ENCODE assay signal across 12 cellular contexts in the genomic region with DNA sequence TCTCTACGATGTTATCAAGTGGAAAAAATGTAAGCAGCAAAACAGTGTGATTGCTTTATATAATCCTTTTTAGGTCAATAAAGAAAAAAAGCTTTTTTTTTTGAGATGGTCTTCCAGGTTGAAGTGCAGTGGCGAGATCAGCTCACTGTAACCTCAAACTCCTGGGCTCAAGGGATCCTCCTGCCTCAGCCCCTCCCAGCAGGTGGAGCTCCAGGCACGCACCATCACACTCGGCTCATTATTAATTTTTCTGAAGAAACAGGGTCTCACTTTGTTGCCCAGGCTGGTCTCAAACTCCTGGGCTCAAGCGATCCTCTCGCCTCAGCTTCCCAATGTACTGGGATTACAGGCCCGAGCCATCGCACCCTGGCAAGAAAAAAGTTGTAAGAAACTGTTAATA. TPM values are rescaled to one million over a fixed set of nuclear protein-coding genes. Genes with fewer than 3 reads are reported as not detected.
DNase-seq lines count a peak whose midpoint lies in the region; ATAC-seq and TF ChIP-seq lines count a peak whose summit lies in the region.
"Had no signal": no experiment of that assay in that cellular context is flagged by ENCODE, and none has a peak within 500 bp of the region (broad histone marks: within the 10 kb centered on the region; RNA-seq: fewer than 3 reads in every experiment).

No MANE protein-coding gene starts in this region.

- peaks cover 0 to 4% of the 10 kb centered on the region in 2 donors for H3K4me1 ChIP-seq in right atrium auricular region
- H3K4me1 ChIP-seq: colonic mucosa had no signal

- H3K36me3 ChIP-seq in right atrium auricular region: peaks cover 59% of the 10 kb centered on the region

- in situ Hi-C loops in SK-MEL-5 (cut with HindIII; ENCODE audit: low pct_unique_long_range_greater_than_20kb, low sequenced_read_pairs): no loop called here

- no peak overlapping the region for H3K27ac Mint-ChIP-seq in type B pancreatic cell

- no peaks in the 10 kb centered on the region for H3K9me3 Mint-ChIP-seq in type B pancreatic cell

- H3K27me3 ChIP-seq in right atrium auricular region: no peaks in the 10 kb centered on the region
- H3K27me3 ChIP-seq: colonic mucosa had no signal

- H3K36me3 Mint-ChIP-seq in type B pancreatic cell: peaks cover 15% of the 10 kb centered on the region

- H3K4me3 Mint-ChIP-seq in type B pancreatic cell: no peak overlapping the region

- no peaks in the 10 kb centered on the region for H3K9me3 ChIP-seq in right atrium auricular region
- H3K9me3 ChIP-seq: colonic mucosa had no signal

- H3K4me3 ChIP-seq in right atrium auricular region (no peak overlapping the region), epithelial cell of proximal tubule (ENCODE audit: low read depth, low read length) (no peak overlapping the region)
- H3K4me3 ChIP-seq: colonic mucosa had no signal

- intact Hi-C loops in cardiac septum (cut with DNase I): no loop called here
- intact Hi-C loops in head of caudate nucleus (cut with DNase I): no loop called here

- H3K27me3 Mint-ChIP-seq in type B pancreatic cell: no peaks in the 10 kb centered on the region

- TF ChIP-seq CTCF in right atrium auricular region (IDR thresholded peaks at IDR 0.05): peak; percentile 20 to 54
- peak; percentile 48 for TF ChIP-seq CTCF in epithelial cell of proximal tubule (conservative IDR thresholded peaks at IDR 0.05; ENCODE audit: low read depth, low read length)
- TF ChIP-seq CTCF in type B pancreatic cell (conservative IDR thresholded peaks at IDR 0.05): peak; percentile 40

- H3K27ac ChIP-seq in right atrium auricular region: no peak overlapping the region
- H3K27ac ChIP-seq: colonic mucosa had no signal

- ATAC-seq in HG03196 (IDR thresholded peaks at IDR 0.05; ENCODE audit: unreplicated experiment): no peak

- DNase-seq in right atrium auricular region (ENCODE audit: low spot score) (no peak), cardiac septum (ENCODE audit: low spot score) (no peak), SK-MEL-5 (ENCODE audit: low read depth, low spot score) (peak; percentile 24), epithelial cell of proximal tubule (ENCODE audit: low read depth) (no peak), type B pancreatic cell (ENCODE audit: extremely low spot score, unreplicated experiment) (no peak), NCI-H2227 treated with DMSO at 0.1 percent for 48 hours (lab: John Stamatoyannopoulos, UW) (no peak), head of caudate nucleus (no peak)
- DNase-seq: colonic mucosa, GDM1, H7 had no signal

- no peaks in the 10 kb centered on the region for H3K4me1 Mint-ChIP-seq in type B pancreatic cell (ENCODE audit: unreplicated experiment)

RNA-seq across cellular contexts. Expression of a gene that starts 17.3 kb away (rescaled TPM):
- total RNA-seq in right atrium auricular region (10 to 100 TPM; 14.9 to 15.5 TPM), cardiac septum (21.8 TPM), epithelial cell of proximal tubule (14.0 and 17.5 TPM in 2 replicates), type B pancreatic cell (ENCODE audit: low replicate concordance) (21.2 and 23.5 TPM in 2 replicates)
- 7.1 and 7.7 TPM in 2 replicates for total RNA-seq in SK-MEL-5 (2014; rRNA removed; shearing (Covaris generic))
- 3.3 and 5.0 TPM in 2 replicates for polyA plus RNA-seq in SK-MEL-5 (2015; cell fraction: cytosol; rRNA removed)
- 5.4 and 7.7 TPM in 2 replicates for polyA plus RNA-seq in SK-MEL-5 (2015; cell fraction: nucleus; rRNA removed)

RNA-seq across cellular contexts. Expression of a gene that starts 28.9 kb away (rescaled TPM):
- total RNA-seq in right atrium auricular region (10 to 100 TPM in 1 of 2 donors, 1 to 10 TPM in 1; 3.6 to 42.3 TPM), cardiac septum (28.7 TPM), epithelial cell of proximal tubule (not detected in 2 replicates), type B pancreatic cell (ENCODE audit: low replicate concordance) (not detected in 2 replicates)
- total RNA-seq in SK-MEL-5 (2014; rRNA removed; shearing (Covaris generic)): not detected in 2 replicates
- polyA plus RNA-seq in SK-MEL-5 (2015; cell fraction: cytosol; rRNA removed): not detected in 2 replicates
- not detected in 2 replicates for polyA plus RNA-seq in SK-MEL-5 (2015; cell fraction: nucleus; rRNA removed)
- total RNA-seq: colonic mucosa; H7; T-helper 1 cell treated with Interleukin-12 subunit alpha and Interleukin-12 subunit beta and Interleukin-4 antibody, amounts not matched to agents 30 ng/mL and 1 ng/mL, for 36 hours had no signal

RNA-seq across cellular contexts. Expression of a gene that starts 54.0 kb away (rescaled TPM):
- total RNA-seq in right atrium auricular region: 10 to 100 TPM; 10.5 to 13.3 TPM
- 30.1 TPM for total RNA-seq in cardiac septum
- total RNA-seq in SK-MEL-5 (2014; rRNA removed; shearing (Covaris generic)): 10.0 and 13.3 TPM in 2 replicates
- polyA plus RNA-seq in SK-MEL-5 (2015; cell fraction: cytosol; rRNA removed): 10.8 and 14.4 TPM in 2 replicates
- 5.4 and 7.9 TPM in 2 replicates for polyA plus RNA-seq in SK-MEL-5 (2015; cell fraction: nucleus; rRNA removed)
- 6.8 and 7.9 TPM in 2 replicates for total RNA-seq in epithelial cell of proximal tubule
- 77.2 and 89.2 TPM in 2 replicates for total RNA-seq in type B pancreatic cell (ENCODE audit: low replicate concordance)
